8 cellular contexts compared by ENCODE assay signal in the genomic region with DNA sequence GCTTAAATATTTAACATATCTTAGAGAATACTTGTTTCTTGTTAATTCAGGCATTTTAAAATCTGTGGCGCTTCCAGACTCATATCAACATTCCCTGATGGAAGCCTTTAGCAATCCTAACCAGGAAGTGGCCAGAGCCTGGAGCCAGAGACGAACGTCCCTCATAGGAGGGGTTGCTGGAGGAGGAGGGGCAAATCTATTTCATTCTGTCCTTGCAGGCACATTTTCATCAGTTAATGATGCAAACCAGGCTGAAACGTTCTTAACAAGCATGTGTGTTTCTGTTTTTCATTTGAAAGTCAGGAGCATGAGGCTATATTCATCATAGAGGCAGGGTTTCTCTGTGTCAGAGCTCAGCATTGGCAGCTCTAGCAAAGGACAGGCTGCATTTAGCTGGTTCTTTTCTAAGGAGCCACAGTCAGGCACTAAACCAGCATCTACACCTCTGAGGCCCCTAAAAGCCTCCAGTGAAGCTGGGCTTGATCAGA.
DNase-seq lines count a peak whose midpoint lies in the region; ATAC-seq and TF ChIP-seq lines count a peak whose summit lies in the region.

No MANE protein-coding gene starts in this region.

- H3K27ac ChIP-seq in muscle layer of colon (ENCODE audit: low read depth, low read length), result peak overlapping the region; percentile 4

- no peaks in the 10 kb centered on the region for H3K36me3 ChIP-seq in muscle layer of colon (ENCODE audit: insufficient read depth, low read length)

- no peak for ATAC-seq in HG02840 (IDR thresholded peaks at IDR 0.05; ENCODE audit: low FRiP score, unreplicated experiment)
- no peak for ATAC-seq in HG02852 (IDR thresholded peaks at IDR 0.05; ENCODE audit: unreplicated experiment)

- no peak for TF ChIP-seq CTCF in epithelial cell of esophagus (IDR thresholded peaks at IDR 0.05; ENCODE audit: insufficient read depth, low read depth, low read length, missing control alignments)

- DNase-seq in ACHN, result peak; percentile 92
- peak; percentile 75 for DNase-seq in NCI-H226
- peak; percentile 41 for DNase-seq in epithelial cell of esophagus (ENCODE audit: low read depth)
- DNase-seq in germinal center (ENCODE audit: low spot score), result no peak
- no peak for DNase-seq in stimulated activated naive CD4-positive, alpha-beta T cell treated with Interleukin-2 at 50 U/mL for 16 hours (lab: John Stamatoyannopoulos, UW)

- in situ Hi-C loops in ACHN (cut with HindIII; ENCODE audit: low pct_ligation_motif_present, low pct_unique_long_range_greater_than_20kb, low sequenced_read_pairs), result no loop called here

- H3K9me3 ChIP-seq in muscle layer of colon (ENCODE audit: low read length), result no peaks in the 10 kb centered on the region

- no peak overlapping the region for H3K9ac ChIP-seq in muscle layer of colon (ENCODE audit: low read length)

- no peaks in the 10 kb centered on the region for H3K27me3 ChIP-seq in muscle layer of colon (ENCODE audit: control insufficient read depth in 1 of 2, insufficient read depth in 2 of 2, low read length in 2 of 2)

- peaks cover 27% of the 10 kb centered on the region for H3K4me1 ChIP-seq in muscle layer of colon (ENCODE audit: insufficient read depth, low read length)

- no peak overlapping the region for H3K4me3 ChIP-seq in epithelial cell of esophagus (ENCODE audit: low read length)
- peak overlapping the region in 1 of 2 donors; percentile 32 for H3K4me3 ChIP-seq in muscle layer of colon (ENCODE audit: low read depth in 1 of 2, low read length in 2 of 2)

Comparison
In these comparisons a context has a peak if more than half of its experiments do, and no peak if none do; other contexts are left out.
1. DNase-seq: peak in ACHN (single experiment), NCI-H226 (single experiment) and epithelial cell of esophagus (single experiment); none in germinal center (single experiment) and stimulated activated naive CD4-positive, alpha-beta T cell treated with Interleukin-2 at 50 U/mL for 16 hours (single experiment).